In genomic region chrX:40603446-40603845, GRCh38 we compare ENCODE assay signal across 20 cellular contexts. TPM values are rescaled to one million over a fixed set of nuclear protein-coding genes. Genes with fewer than 3 reads are reported as not detected.
DNase-seq lines count a peak whose midpoint lies in the region; ATAC-seq, FAIRE-seq and TF ChIP-seq lines count a peak whose summit lies in the region.
"Had no signal": no experiment of that assay in that cellular context is flagged by ENCODE, and none has a peak within 500 bp of the region (broad histone marks: within the 10 kb centered on the region; RNA-seq: fewer than 3 reads in every experiment).

No MANE protein-coding gene starts in this region.

- no peak for DNase-seq in activated naive CD4-positive, alpha-beta T cell treated with anti-CD3 and anti-CD28 coated beads, Interleukin-2, amount 10 ng/mL, durations not matched to agents 7 days and 5 days
- no peak for DNase-seq in activated naive CD4-positive, alpha-beta T cell treated with anti-CD3 and anti-CD28 coated beads, Interleukin-2, amount 50 U/mL, for 72 hours (ENCODE audit: low spot score in 2 of 2)
- DNase-seq in CD8-positive, alpha-beta T cell = no peak
- no peak for DNase-seq in astrocyte (ENCODE audit: low read depth)
- DNase-seq in nephron progenitor cell = no peak
- no peak for DNase-seq in NCI-H526 treated with DMSO at 0.1 percent for 48 hours (lab: John Stamatoyannopoulos, UW)
- no peak for DNase-seq in stimulated activated naive CD4-positive, alpha-beta T cell treated with Interleukin-2 at 50 U/mL for 16 hours (lab: John Stamatoyannopoulos, UW)
- DNase-seq: ACHN; CD4-positive, alpha-beta T cell; DMS153; DMS79; GDM1; HCEC 1CT; IMR-90 had no signal

- no peaks in the 10 kb centered on the region for H3K27me3 ChIP-seq in CD8-positive, alpha-beta T cell (ENCODE audit: insufficient read depth, low read length)
- H3K27me3 ChIP-seq in astrocyte (ENCODE audit: insufficient read depth, low read length) = no peaks in the 10 kb centered on the region

- no peak for TF ChIP-seq CTCF in CD8-positive, alpha-beta T cell (IDR thresholded peaks at IDR 0.05)
- TF ChIP-seq CTCF in astrocyte (IDR thresholded peaks at IDR 0.05; ENCODE audit: insufficient read depth, low read depth, low read length) = no peak
- TF ChIP-seq CTCF in nephron progenitor cell (IDR thresholded peaks at IDR 0.05) = no peak

- no peak overlapping the region for H3K9ac ChIP-seq in astrocyte (ENCODE audit: low read length)

- no peak overlapping the region for H3K4me3 Mint-ChIP-seq in activated naive CD4-positive, alpha-beta T cell treated with anti-CD3 and anti-CD28 coated beads, Interleukin-2, amount 10 ng/mL, durations not matched to agents 7 days and 5 days
- H3K4me3 Mint-ChIP-seq in CD8-positive, alpha-beta T cell = no peak overlapping the region
- H3K4me3 Mint-ChIP-seq in astrocyte (ENCODE audit: unreplicated experiment) (no peak overlapping the region), nephron progenitor cell (no peak overlapping the region)
- H3K4me3 Mint-ChIP-seq: CD4-positive, alpha-beta T cell; GM23338 had no signal

- H3K36me3 Mint-ChIP-seq in activated naive CD4-positive, alpha-beta T cell treated with anti-CD3 and anti-CD28 coated beads, Interleukin-2, amount 10 ng/mL, durations not matched to agents 7 days and 5 days = peaks cover 24% of the 10 kb centered on the region
- H3K36me3 Mint-ChIP-seq in activated naive CD4-positive, alpha-beta T cell treated with anti-CD3 and anti-CD28 coated beads, Interleukin-2, amount 50 U/mL, for 72 hours = peaks cover 0 to 4% of the 10 kb centered on the region in 2 donors
- peaks cover 48% of the 10 kb centered on the region for H3K36me3 Mint-ChIP-seq in CD8-positive, alpha-beta T cell
- H3K36me3 Mint-ChIP-seq in astrocyte (ENCODE audit: low read depth, unreplicated experiment) = peaks cover 4% of the 10 kb centered on the region
- peaks cover 32% of the 10 kb centered on the region for H3K36me3 Mint-ChIP-seq in nephron progenitor cell (ENCODE audit: low read depth)

- CTCF ChIA-PET in activated naive CD4-positive, alpha-beta T cell treated with anti-CD3 and anti-CD28 coated beads, Interleukin-2, amount 10 ng/mL, durations not matched to agents 7 days and 5 days (lab: Charles Lee) = no interaction called here
- CTCF ChIA-PET in CD8-positive, alpha-beta T cell (lab: Charles Lee) = interaction anchor here (1.1 kb wide), 1 partner anchor 59 kb away, joined by 3 read pairs; no protein-coding TSS in a partner anchor

- no peaks in the 10 kb centered on the region for H4K20me1 ChIP-seq in astrocyte (ENCODE audit: insufficient read depth, low read length)

- no peak overlapping the region for H2AFZ ChIP-seq in astrocyte (ENCODE audit: low read depth, low read length)
- H2AFZ ChIP-seq: GM23338 had no signal

- no peaks in the 10 kb centered on the region for H3K9me3 ChIP-seq in CD8-positive, alpha-beta T cell (ENCODE audit: low read length)
- no peaks in the 10 kb centered on the region for H3K9me3 ChIP-seq in astrocyte (ENCODE audit: insufficient read depth, low read depth, low read length)

- H3K27ac ChIP-seq in CD8-positive, alpha-beta T cell (ENCODE audit: low read depth, low read length) = no peak overlapping the region
- H3K27ac ChIP-seq in astrocyte (ENCODE audit: low read depth, low read length) = no peak overlapping the region
- H3K27ac ChIP-seq: C4-2B had no signal

- intact Hi-C loops in CD8-positive, alpha-beta T cell (cut with DNase I, micrococcal nuclease) = no loop called here

- no peaks in the 10 kb centered on the region for H3K36me3 ChIP-seq in CD8-positive, alpha-beta T cell (ENCODE audit: insufficient read depth, low read length)
- peaks cover 9% of the 10 kb centered on the region for H3K36me3 ChIP-seq in astrocyte (ENCODE audit: insufficient read depth, low read length)

- H3K4me1 ChIP-seq in CD8-positive, alpha-beta T cell (ENCODE audit: insufficient read depth, low read length) = no peaks in the 10 kb centered on the region
- H3K4me1 ChIP-seq in astrocyte (ENCODE audit: insufficient read depth, low read length) = no peaks in the 10 kb centered on the region

- H3K9me3 Mint-ChIP-seq in activated naive CD4-positive, alpha-beta T cell treated with anti-CD3 and anti-CD28 coated beads, Interleukin-2, amount 10 ng/mL, durations not matched to agents 7 days and 5 days = no peaks in the 10 kb centered on the region
- no peaks in the 10 kb centered on the region for H3K9me3 Mint-ChIP-seq in activated naive CD4-positive, alpha-beta T cell treated with anti-CD3 and anti-CD28 coated beads, Interleukin-2, amount 50 U/mL, for 72 hours
- H3K9me3 Mint-ChIP-seq in CD8-positive, alpha-beta T cell = no peaks in the 10 kb centered on the region
- H3K9me3 Mint-ChIP-seq in astrocyte (ENCODE audit: unreplicated experiment) (no peaks in the 10 kb centered on the region), nephron progenitor cell (peaks cover 14% of the 10 kb centered on the region)
- H3K9me3 Mint-ChIP-seq: CD4-positive, alpha-beta T cell; GM23338 had no signal

- ATAC-seq in activated naive CD4-positive, alpha-beta T cell treated with anti-CD3 and anti-CD28 coated beads, Interleukin-2, amount 50 U/mL, for 72 hours = no peak
- ATAC-seq in CD8-positive, alpha-beta T cell = no peak
- ATAC-seq: GM23338 had no signal

- H3K27me3 Mint-ChIP-seq in activated naive CD4-positive, alpha-beta T cell treated with anti-CD3 and anti-CD28 coated beads, Interleukin-2, amount 10 ng/mL, durations not matched to agents 7 days and 5 days = no peaks in the 10 kb centered on the region
- H3K27me3 Mint-ChIP-seq in CD8-positive, alpha-beta T cell (ENCODE audit: low read depth) = no peaks in the 10 kb centered on the region
- H3K27me3 Mint-ChIP-seq in astrocyte (ENCODE audit: low read depth, unreplicated experiment) (no peaks in the 10 kb centered on the region), nephron progenitor cell (ENCODE audit: low read depth, poor library complexity) (peaks cover 3% of the 10 kb centered on the region)
- H3K27me3 Mint-ChIP-seq: CD4-positive, alpha-beta T cell had no signal

- H3K79me2 ChIP-seq in astrocyte (ENCODE audit: insufficient read depth, low read length) = no peaks in the 10 kb centered on the region

- no peaks in the 10 kb centered on the region for H3K4me1 Mint-ChIP-seq in activated naive CD4-positive, alpha-beta T cell treated with anti-CD3 and anti-CD28 coated beads, Interleukin-2, amount 10 ng/mL, durations not matched to agents 7 days and 5 days
- no peaks in the 10 kb centered on the region for H3K4me1 Mint-ChIP-seq in CD8-positive, alpha-beta T cell (ENCODE audit: low read depth)
- H3K4me1 Mint-ChIP-seq in astrocyte (ENCODE audit: low read depth, unreplicated experiment) = no peaks in the 10 kb centered on the region
- peaks cover 5% of the 10 kb centered on the region for H3K4me1 Mint-ChIP-seq in nephron progenitor cell
- H3K4me1 Mint-ChIP-seq: GM23338 had no signal

- POLR2A ChIA-PET in CD8-positive, alpha-beta T cell (lab: Charles Lee) = no interaction called here

- no peak overlapping the region for H3K4me3 ChIP-seq in CD8-positive, alpha-beta T cell (ENCODE audit: low read depth, low read length)
- no peak overlapping the region for H3K4me3 ChIP-seq in astrocyte (ENCODE audit: insufficient read depth, low read depth, low read length)
- H3K4me3 ChIP-seq: GM23338 had no signal

- FAIRE-seq in astrocyte (lab: Jason Lieb, UNC) = peak; percentile 49
- FAIRE-seq: H54, HTR-8/SVneo had no signal

- H3K27ac Mint-ChIP-seq in activated naive CD4-positive, alpha-beta T cell treated with anti-CD3 and anti-CD28 coated beads, Interleukin-2, amount 10 ng/mL, durations not matched to agents 7 days and 5 days = peak overlapping the region; percentile 20
- H3K27ac Mint-ChIP-seq in activated naive CD4-positive, alpha-beta T cell treated with anti-CD3 and anti-CD28 coated beads, Interleukin-2, amount 50 U/mL, for 72 hours = peak overlapping the region in 1 of 2 donors; percentile 56
- H3K27ac Mint-ChIP-seq in CD8-positive, alpha-beta T cell = peak overlapping the region; percentile 3
- H3K27ac Mint-ChIP-seq in astrocyte (ENCODE audit: unreplicated experiment) (no peak overlapping the region), nephron progenitor cell (peak overlapping the region; percentile 17)
- H3K27ac Mint-ChIP-seq: CD4-positive, alpha-beta T cell; GM23338 had no signal

- no peak overlapping the region for H3K4me2 ChIP-seq in astrocyte (ENCODE audit: low read length)
- H3K4me2 ChIP-seq: GM23338 had no signal

RNA-seq across cellular contexts. Expression of gene MPC1L, which starts 19.8 kb away (rescaled TPM):
- total RNA-seq in activated naive CD4-positive, alpha-beta T cell treated with anti-CD3 and anti-CD28 coated beads, Interleukin-2, amount 50 U/mL, for 72 hours = not detected
- total RNA-seq in CD8-positive, alpha-beta T cell = not detected
- total RNA-seq in astrocyte = not detected in 2 replicates
- total RNA-seq: A172; CD4-positive, alpha-beta T cell; Daoy; GM23338; IMR-90 had no signal

RNA-seq across cellular contexts. Expression of gene ATP6AP2, which starts 22.7 kb away (rescaled TPM):
- total RNA-seq in activated naive CD4-positive, alpha-beta T cell treated with anti-CD3 and anti-CD28 coated beads, Interleukin-2, amount 50 U/mL, for 72 hours = 10 to 100 TPM; 53.6 to 65.6 TPM
- 10 to 100 TPM; 62.0 to 67.3 TPM for total RNA-seq in CD8-positive, alpha-beta T cell
- total RNA-seq in astrocyte = 153 and 185 TPM in 2 replicates

RNA-seq across cellular contexts. Expression of gene CXorf38, which starts 43.9 kb away (rescaled TPM):
- total RNA-seq in activated naive CD4-positive, alpha-beta T cell treated with anti-CD3 and anti-CD28 coated beads, Interleukin-2, amount 50 U/mL, for 72 hours = 10 to 100 TPM; 18.5 to 35.7 TPM
- 10 to 100 TPM; 10.6 to 11.0 TPM for total RNA-seq in CD8-positive, alpha-beta T cell
- 12.8 and 12.9 TPM in 2 replicates for total RNA-seq in astrocyte
